Comparison of ENCODE assay signal across 13 cellular contexts in genomic region chr18:63603772-63604171, GRCh38. TPM values are rescaled to one million over a fixed set of nuclear protein-coding genes. Genes with fewer than 3 reads are reported as not detected.
A peak's percentile ranks its signal among the peaks of the same experiment; 100 is the strongest.
DNase-seq lines count a peak whose midpoint lies in the region; ATAC-seq, FAIRE-seq and TF ChIP-seq lines count a peak whose summit lies in the region.
"Had no signal": no experiment of that assay in that cellular context is flagged by ENCODE, and none has a peak within 500 bp of the region (broad histone marks: within the 10 kb centered on the region; RNA-seq: fewer than 3 reads in every experiment).

No MANE protein-coding gene starts in this region.

- no peaks in the 10 kb centered on the region for H3K27me3 ChIP-seq in CD8-positive, alpha-beta T cell (ENCODE audit: insufficient read depth, low read length)
- H3K27me3 ChIP-seq in SK-N-SH (ENCODE audit: insufficient read depth): no peaks in the 10 kb centered on the region; the same call in 1 of the 2 replicates

- 0% methylated on average over 1 of the region's 1 CpG for WGBS in SK-N-SH (ENCODE audit: low lambda C conversion rate)

- TF ChIP-seq CTCF in D721Med (IDR thresholded peaks at IDR 0.05; ENCODE audit: insufficient read depth, missing control alignments) (no peak), SK-N-SH (IDR thresholded peaks at IDR 0.05) (no peak)
- TF ChIP-seq CTCF in CD8-positive, alpha-beta T cell (IDR thresholded peaks at IDR 0.05): no peak

- POLR2A ChIA-PET in CD8-positive, alpha-beta T cell (lab: Charles Lee): no interaction called here
- POLR2A ChIA-PET in SK-N-SH (lab: Yijun Ruan, JAX): no interaction called here

- no peak overlapping the region for H3K27ac ChIP-seq in CD8-positive, alpha-beta T cell (ENCODE audit: low read depth, low read length)
- H3K27ac ChIP-seq in SK-N-SH (ENCODE audit: low read depth in 2 of 2, low read length in 1 of 2): no peak overlapping the region

- H3K9me2 ChIP-seq in SK-N-SH: no peaks in the 10 kb centered on the region

- peak; percentile 97 for FAIRE-seq in D721Med (lab: Jason Lieb, UNC)
- FAIRE-seq: endometrium had no signal

- ATAC-seq in GM19372 (IDR thresholded peaks at IDR 0.05; ENCODE audit: low read depth, unreplicated experiment) (peak; percentile 87), HG02943 (IDR thresholded peaks at IDR 0.05; ENCODE audit: low read depth, unreplicated experiment) (peak; percentile 86)
- no peak for ATAC-seq in CD8-positive, alpha-beta T cell

- H3K9me3 ChIP-seq in CD8-positive, alpha-beta T cell (ENCODE audit: low read length): no peaks in the 10 kb centered on the region
- H3K9me3 ChIP-seq in SK-N-SH: no peaks in the 10 kb centered on the region

- CTCF ChIA-PET in CD8-positive, alpha-beta T cell (lab: Charles Lee): interaction anchor here (0.7 kb wide), 1 partner anchor 21 kb away, joined by 3 read pairs; no protein-coding TSS in a partner anchor
- CTCF ChIA-PET in SK-N-SH (lab: Yijun Ruan, JAX): interaction anchor here (1.1 to 1.5 kb wide), 2 partner anchors 10 to 26 kb away, joined by 3 to 5 read pairs; no protein-coding TSS in a partner anchor

- no peak overlapping the region for H3K4me2 ChIP-seq in SK-N-SH

- H3K4me1 ChIP-seq in CD8-positive, alpha-beta T cell (ENCODE audit: insufficient read depth, low read length): no peaks in the 10 kb centered on the region
- H3K4me1 ChIP-seq in SK-N-SH (ENCODE audit: control insufficient read depth in 1 of 2, insufficient read depth in 2 of 2, low read depth in 1 of 2, low read length in 1 of 2): no peaks in the 10 kb centered on the region

- H3K4me1 Mint-ChIP-seq in CD8-positive, alpha-beta T cell (ENCODE audit: low read depth): no peaks in the 10 kb centered on the region

- TF ChIP-seq EP300 in SK-N-SH (IDR thresholded peaks at IDR 0.05; ENCODE audit: borderline replicate concordance in 1 of 2, low read depth in 1 of 2, low read length in 1 of 2): no peak

- H3F3A ChIP-seq in SK-N-SH (replicated peaks; ENCODE audit: insufficient read depth): no peaks in the 10 kb centered on the region

- H4K20me1 ChIP-seq in SK-N-SH (ENCODE audit: insufficient read depth): no peaks in the 10 kb centered on the region

- H3K9me3 Mint-ChIP-seq in CD8-positive, alpha-beta T cell: no peaks in the 10 kb centered on the region

- H3K27me3 Mint-ChIP-seq in CD8-positive, alpha-beta T cell (ENCODE audit: low read depth): peaks cover 5% of the 10 kb centered on the region

- no peak for DNase-seq in D721Med (ENCODE audit: insufficient read length, low spot score)
- DNase-seq in RKO (ENCODE audit: low spot score): peak; percentile 22
- no peak for DNase-seq in NCI-H526 treated with DMSO at 0.1 percent for 48 hours (lab: John Stamatoyannopoulos, UW)
- no peak for DNase-seq in central memory CD4-positive, alpha-beta T cell
- no peak for DNase-seq in CD8-positive, alpha-beta T cell
- DNase-seq in SK-N-SH: no peak
- DNase-seq: activated CD8-positive, alpha-beta memory T cell treated with anti-CD3 and anti-CD28 coated beads for 24 hours had no signal

- no peaks in the 10 kb centered on the region for H3K36me3 Mint-ChIP-seq in CD8-positive, alpha-beta T cell

- TF ChIP-seq RAD21 in SK-N-SH (IDR thresholded peaks at IDR 0.05; ENCODE audit: low read length): no peak

- H3K9ac ChIP-seq in SK-N-SH: no peak overlapping the region

- H3K4me3 Mint-ChIP-seq in CD8-positive, alpha-beta T cell: no peak overlapping the region

- no peak overlapping the region for H2AFZ ChIP-seq in SK-N-SH (ENCODE audit: low read depth)

- intact Hi-C loops in CD8-positive, alpha-beta T cell (cut with DNase I, micrococcal nuclease): no loop called here

- no peak overlapping the region for H3K27ac Mint-ChIP-seq in CD8-positive, alpha-beta T cell

- H3K4me3 ChIP-seq in CD8-positive, alpha-beta T cell (ENCODE audit: low read depth, low read length): no peak overlapping the region
- no peak overlapping the region for H3K4me3 ChIP-seq in SK-N-SH (ENCODE audit: low read depth in 2 of 2, low read length in 1 of 2)

- H3K36me3 ChIP-seq in CD8-positive, alpha-beta T cell (ENCODE audit: insufficient read depth, low read length): no peaks in the 10 kb centered on the region
- H3K36me3 ChIP-seq in SK-N-SH (replicated peaks in 1 of 2; ENCODE audit: control insufficient read depth in 1 of 2, insufficient read depth in 2 of 2, low read length in 1 of 2): no peaks in the 10 kb centered on the region

- H3K79me2 ChIP-seq in SK-N-SH (ENCODE audit: insufficient read depth): no peaks in the 10 kb centered on the region

TF ChIP-seq in SK-N-SH, 30 proteins besides CTCF, POLR2A, EP300 and RAD21:
- TF ChIP-seq, protein P1, sequence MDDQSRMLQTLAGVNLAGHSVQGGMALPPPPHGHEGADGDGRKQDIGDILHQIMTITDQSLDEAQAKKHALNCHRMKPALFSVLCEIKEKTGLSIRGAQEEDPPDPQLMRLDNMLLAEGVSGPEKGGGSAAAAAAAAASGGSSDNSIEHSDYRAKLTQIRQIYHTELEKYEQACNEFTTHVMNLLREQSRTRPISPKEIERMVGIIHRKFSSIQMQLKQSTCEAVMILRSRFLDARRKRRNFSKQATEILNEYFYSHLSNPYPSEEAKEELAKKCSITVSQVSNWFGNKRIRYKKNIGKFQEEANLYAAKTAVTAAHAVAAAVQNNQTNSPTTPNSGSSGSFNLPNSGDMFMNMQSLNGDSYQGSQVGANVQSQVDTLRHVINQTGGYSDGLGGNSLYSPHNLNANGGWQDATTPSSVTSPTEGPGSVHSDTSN (IDR thresholded peaks at IDR 0.05): no peak
- TF ChIP-seq MXI1 (IDR thresholded peaks at IDR 0.05; ENCODE audit: low read depth, low read length) (no peak), MEF2A (IDR thresholded peaks at IDR 0.05; ENCODE audit: borderline replicate concordance, low read depth) (no peak), RFX5 (IDR thresholded peaks at IDR 0.05; ENCODE audit: low read length) (no peak), CHD2 (IDR thresholded peaks at IDR 0.05; ENCODE audit: low read length, partially characterized antibody) (no peak)

RNA-seq across cellular contexts. Expression of gene SERPINB13, which starts 16.6 kb away (rescaled TPM):
- not detected for total RNA-seq in CD8-positive, alpha-beta T cell
- polyA plus RNA-seq in SK-N-SH (2012; rRNA removed): not detected in 2 replicates
- not detected in 2 replicates for polyA plus RNA-seq in SK-N-SH (2012; cell fraction: cytosol; rRNA removed)
- not detected in 2 replicates for polyA plus RNA-seq in SK-N-SH (2012; cell fraction: nucleus; rRNA removed)
- total RNA-seq: mononuclear cell, OCI-LY7 had no signal
- polyA plus RNA-seq: BJ had no signal

RNA-seq across cellular contexts. Expression of gene SERPINB4, which starts 40.3 kb away (rescaled TPM):
- total RNA-seq in CD8-positive, alpha-beta T cell: not detected
- polyA plus RNA-seq in SK-N-SH (2012; rRNA removed): 0.06 TPM in 1 of 2 replicates, not detected in the other
- not detected in 2 replicates for polyA plus RNA-seq in SK-N-SH (2012; cell fraction: cytosol; rRNA removed)
- 0.05 and 0.11 TPM in 2 replicates for polyA plus RNA-seq in SK-N-SH (2012; cell fraction: nucleus; rRNA removed)
- total RNA-seq: mononuclear cell, OCI-LY7 had no signal

RNA-seq across cellular contexts. Expression of gene SERPINB3, which starts 57.9 kb away (rescaled TPM):
- not detected for total RNA-seq in CD8-positive, alpha-beta T cell
- 0.07 TPM in 1 of 2 replicates, not detected in the other for polyA plus RNA-seq in SK-N-SH (2012; rRNA removed)
- 0.03 TPM in 1 of 2 replicates, not detected in the other for polyA plus RNA-seq in SK-N-SH (2012; cell fraction: cytosol; rRNA removed)
- 0.06 TPM in 1 of 2 replicates, not detected in the other for polyA plus RNA-seq in SK-N-SH (2012; cell fraction: nucleus; rRNA removed)
- total RNA-seq: mononuclear cell, OCI-LY7 had no signal
- polyA plus RNA-seq: BJ had no signal
